2 cellular contexts compared by ENCODE assay signal in the genomic region with DNA sequence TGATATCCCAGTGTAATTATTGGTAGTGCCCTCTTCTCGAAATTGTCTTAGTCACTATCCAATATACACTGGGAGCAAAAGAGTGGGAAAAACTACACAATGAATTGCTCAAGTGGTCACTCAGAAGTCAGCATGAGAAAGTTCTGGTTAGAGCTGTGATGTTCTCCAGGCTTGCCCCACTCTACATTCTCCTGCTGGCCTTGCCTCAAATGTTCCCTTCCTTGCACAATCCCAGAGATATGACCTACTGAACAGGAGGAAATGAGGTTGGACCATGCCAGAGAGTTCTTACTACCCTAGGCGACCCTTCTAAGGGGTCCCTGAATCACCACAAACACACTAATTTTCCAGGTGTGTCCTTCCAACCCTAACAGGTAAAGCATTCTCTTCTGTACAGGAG.
TF ChIP-seq lines count a peak whose summit lies in the region.

No MANE protein-coding gene starts in this region.

TF ChIP-seq in GM12878, 131 proteins besides CTCF, POLR2A, EP300 and RAD21 (continues in another document):
- TF ChIP-seq, protein P1, sequence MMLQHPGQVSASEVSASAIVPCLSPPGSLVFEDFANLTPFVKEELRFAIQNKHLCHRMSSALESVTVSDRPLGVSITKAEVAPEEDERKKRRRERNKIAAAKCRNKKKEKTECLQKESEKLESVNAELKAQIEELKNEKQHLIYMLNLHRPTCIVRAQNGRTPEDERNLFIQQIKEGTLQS (IDR thresholded peaks at IDR 0.05; ENCODE audit: borderline replicate concordance, extremely low read depth, low read depth, low read length), result no peak
- no peak for TF ChIP-seq NR2C1 (IDR thresholded peaks at IDR 0.05)
- no peak for TF ChIP-seq YBX1 (IDR thresholded peaks at IDR 0.05)
- TF ChIP-seq SMC3 (IDR thresholded peaks at IDR 0.05; ENCODE audit: borderline replicate concordance, low read length), result no peak
- TF ChIP-seq FOS (IDR thresholded peaks at IDR 0.05; ENCODE audit: borderline replicate concordance, extremely low read depth, insufficient read length), result no peak
- TF ChIP-seq MEF2A (IDR thresholded peaks at IDR 0.05; ENCODE audit: insufficient read depth, low read depth, low read length), result no peak
- TF ChIP-seq, protein P2, sequence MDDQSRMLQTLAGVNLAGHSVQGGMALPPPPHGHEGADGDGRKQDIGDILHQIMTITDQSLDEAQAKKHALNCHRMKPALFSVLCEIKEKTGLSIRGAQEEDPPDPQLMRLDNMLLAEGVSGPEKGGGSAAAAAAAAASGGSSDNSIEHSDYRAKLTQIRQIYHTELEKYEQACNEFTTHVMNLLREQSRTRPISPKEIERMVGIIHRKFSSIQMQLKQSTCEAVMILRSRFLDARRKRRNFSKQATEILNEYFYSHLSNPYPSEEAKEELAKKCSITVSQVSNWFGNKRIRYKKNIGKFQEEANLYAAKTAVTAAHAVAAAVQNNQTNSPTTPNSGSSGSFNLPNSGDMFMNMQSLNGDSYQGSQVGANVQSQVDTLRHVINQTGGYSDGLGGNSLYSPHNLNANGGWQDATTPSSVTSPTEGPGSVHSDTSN (IDR thresholded peaks at IDR 0.05; ENCODE audit: insufficient replicate concordance, low read depth, low read length), result no peak
- no peak for TF ChIP-seq POU2F2 (IDR thresholded peaks at IDR 0.05; ENCODE audit: borderline replicate concordance, low read depth, low read length)
- TF ChIP-seq, protein P3, sequence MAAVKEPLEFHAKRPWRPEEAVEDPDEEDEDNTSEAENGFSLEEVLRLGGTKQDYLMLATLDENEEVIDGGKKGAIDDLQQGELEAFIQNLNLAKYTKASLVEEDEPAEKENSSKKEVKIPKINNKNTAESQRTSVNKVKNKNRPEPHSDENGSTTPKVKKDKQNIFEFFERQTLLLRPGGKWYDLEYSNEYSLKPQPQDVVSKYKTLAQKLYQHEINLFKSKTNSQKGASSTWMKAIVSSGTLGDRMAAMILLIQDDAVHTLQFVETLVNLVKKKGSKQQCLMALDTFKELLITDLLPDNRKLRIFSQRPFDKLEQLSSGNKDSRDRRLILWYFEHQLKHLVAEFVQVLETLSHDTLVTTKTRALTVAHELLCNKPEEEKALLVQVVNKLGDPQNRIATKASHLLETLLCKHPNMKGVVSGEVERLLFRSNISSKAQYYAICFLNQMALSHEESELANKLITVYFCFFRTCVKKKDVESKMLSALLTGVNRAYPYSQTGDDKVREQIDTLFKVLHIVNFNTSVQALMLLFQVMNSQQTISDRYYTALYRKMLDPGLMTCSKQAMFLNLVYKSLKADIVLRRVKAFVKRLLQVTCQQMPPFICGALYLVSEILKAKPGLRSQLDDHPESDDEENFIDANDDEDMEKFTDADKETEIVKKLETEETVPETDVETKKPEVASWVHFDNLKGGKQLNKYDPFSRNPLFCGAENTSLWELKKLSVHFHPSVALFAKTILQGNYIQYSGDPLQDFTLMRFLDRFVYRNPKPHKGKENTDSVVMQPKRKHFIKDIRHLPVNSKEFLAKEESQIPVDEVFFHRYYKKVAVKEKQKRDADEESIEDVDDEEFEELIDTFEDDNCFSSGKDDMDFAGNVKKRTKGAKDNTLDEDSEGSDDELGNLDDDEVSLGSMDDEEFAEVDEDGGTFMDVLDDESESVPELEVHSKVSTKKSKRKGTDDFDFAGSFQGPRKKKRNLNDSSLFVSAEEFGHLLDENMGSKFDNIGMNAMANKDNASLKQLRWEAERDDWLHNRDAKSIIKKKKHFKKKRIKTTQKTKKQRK (IDR thresholded peaks at IDR 0.05; ENCODE audit: low read depth, low read length), result no peak
- TF ChIP-seq TAF1 (IDR thresholded peaks at IDR 0.05; ENCODE audit: borderline replicate concordance, low read depth, low read length), result no peak
- no peak for TF ChIP-seq IKZF1 (conservative IDR thresholded peaks at IDR 0.05)
- no peak for TF ChIP-seq CREM (IDR thresholded peaks at IDR 0.05; ENCODE audit: low read depth)
- no peak for TF ChIP-seq RFX5 (IDR thresholded peaks at IDR 0.05; ENCODE audit: low read depth, low read length)
- no peak for TF ChIP-seq CEBPB (IDR thresholded peaks at IDR 0.05; ENCODE audit: borderline replicate concordance in 1 of 2, low read depth in 2 of 2, low read length in 2 of 2)
- TF ChIP-seq, protein P4, sequence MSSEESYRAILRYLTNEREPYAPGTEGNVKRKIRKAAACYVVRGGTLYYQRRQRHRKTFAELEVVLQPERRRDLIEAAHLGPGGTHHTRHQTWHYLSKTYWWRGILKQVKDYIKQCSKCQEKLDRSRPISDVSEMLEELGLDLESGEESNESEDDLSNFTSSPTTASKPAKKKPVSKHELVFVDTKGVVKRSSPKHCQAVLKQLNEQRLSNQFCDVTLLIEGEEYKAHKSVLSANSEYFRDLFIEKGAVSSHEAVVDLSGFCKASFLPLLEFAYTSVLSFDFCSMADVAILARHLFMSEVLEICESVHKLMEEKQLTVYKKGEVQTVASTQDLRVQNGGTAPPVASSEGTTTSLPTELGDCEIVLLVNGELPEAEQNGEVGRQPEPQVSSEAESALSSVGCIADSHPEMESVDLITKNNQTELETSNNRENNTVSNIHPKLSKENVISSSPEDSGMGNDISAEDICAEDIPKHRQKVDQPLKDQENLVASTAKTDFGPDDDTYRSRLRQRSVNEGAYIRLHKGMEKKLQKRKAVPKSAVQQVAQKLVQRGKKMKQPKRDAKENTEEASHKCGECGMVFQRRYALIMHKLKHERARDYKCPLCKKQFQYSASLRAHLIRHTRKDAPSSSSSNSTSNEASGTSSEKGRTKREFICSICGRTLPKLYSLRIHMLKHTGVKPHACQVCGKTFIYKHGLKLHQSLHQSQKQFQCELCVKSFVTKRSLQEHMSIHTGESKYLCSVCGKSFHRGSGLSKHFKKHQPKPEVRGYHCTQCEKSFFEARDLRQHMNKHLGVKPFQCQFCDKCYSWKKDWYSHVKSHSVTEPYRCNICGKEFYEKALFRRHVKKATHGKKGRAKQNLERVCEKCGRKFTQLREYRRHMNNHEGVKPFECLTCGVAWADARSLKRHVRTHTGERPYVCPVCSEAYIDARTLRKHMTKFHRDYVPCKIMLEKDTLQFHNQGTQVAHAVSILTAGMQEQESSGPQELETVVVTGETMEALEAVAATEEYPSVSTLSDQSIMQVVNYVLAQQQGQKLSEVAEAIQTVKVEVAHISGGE (CRISPR knock-in tag; IDR thresholded peaks at IDR 0.05), result no peak
- TF ChIP-seq SMARCA5 (IDR thresholded peaks at IDR 0.05), result no peak
- no peak for TF ChIP-seq STAT3 (IDR thresholded peaks at IDR 0.05; ENCODE audit: low read depth, low read length)
- no peak for TF ChIP-seq MEF2B (IDR thresholded peaks at IDR 0.05; ENCODE audit: partially characterized antibody, poor library complexity, severe bottlenecking)

TF ChIP-seq in liver, 16 proteins besides CTCF, POLR2A, EP300 and RAD21:
- no peak for TF ChIP-seq GABPA (IDR thresholded peaks at IDR 0.05 in 1 of 2, conservative IDR thresholded peaks at IDR 0.05 in 1 of 2)
- peak in 1 of 2 donors; percentile 11 for TF ChIP-seq RXRA (IDR thresholded peaks at IDR 0.05)
- peak; percentile 49 for TF ChIP-seq NR2F2 (IDR thresholded peaks at IDR 0.05)
TF ChIP-seq in liver: peak in this region for 2.
